Comparison of ENCODE assay signal across 8 cellular contexts in genomic region chr4:2534904-2535385, GRCh38. TPM values are rescaled to one million over a fixed set of nuclear protein-coding genes. Genes with fewer than 3 reads are reported as not detected.
DNase-seq lines count a peak whose midpoint lies in the region; ATAC-seq and TF ChIP-seq lines count a peak whose summit lies in the region.

No MANE protein-coding gene starts in this region.

- intact Hi-C loops in naive thymus-derived CD4-positive, alpha-beta T cell (cut with micrococcal nuclease), result loop anchor here (1.0 to 5.0 kb wide), 6 partner anchors 48 to 1828 kb away; partner anchors contain the start of genes ADD1 (in 1 of the 2), PCGF3 (in 1 of the 2) and SLBP (in 1 of the 2)

- H3K79me2 ChIP-seq in Karpas-422 (ENCODE audit: low read length), result peaks cover 30% of the 10 kb centered on the region

- no peak for TF ChIP-seq CTCF in BJ (IDR thresholded peaks at IDR 0.05; ENCODE audit: insufficient read depth, low read depth, low read length)

- peak overlapping the region; percentile 84 to 95 (median 88) for H3K4me3 Mint-ChIP-seq in naive thymus-derived CD4-positive, alpha-beta T cell

- peaks cover 20% of the 10 kb centered on the region for H3K4me1 ChIP-seq in Karpas-422 (ENCODE audit: low read length)
- peaks cover 11 to 15% of the 10 kb centered on the region in 2 donors for H3K4me1 ChIP-seq in naive thymus-derived CD4-positive, alpha-beta T cell (ENCODE audit: control insufficient read depth in 2 of 2, insufficient read depth in 2 of 2, low read length in 2 of 2)

- no peaks in the 10 kb centered on the region for H3K9me2 ChIP-seq in Karpas-422 (replicated peaks; ENCODE audit: insufficient read depth, low read length)

- H3K36me3 ChIP-seq in BJ (ENCODE audit: control insufficient read depth, insufficient read depth, low read length) (no peaks in the 10 kb centered on the region), Karpas-422 (ENCODE audit: insufficient read depth, low read length) (no peaks in the 10 kb centered on the region)
- H3K36me3 ChIP-seq in naive thymus-derived CD4-positive, alpha-beta T cell (ENCODE audit: control insufficient read depth in 2 of 3, insufficient read depth in 3 of 3, low read length in 3 of 3), result no peaks in the 10 kb centered on the region

- peaks cover 5 to 28% (median 19%) of the 10 kb centered on the region in 7 donors for H3K4me1 Mint-ChIP-seq in naive thymus-derived CD4-positive, alpha-beta T cell

- ATAC-seq in naive thymus-derived CD4-positive, alpha-beta T cell, result no peak
- ATAC-seq in HG02763 (IDR thresholded peaks at IDR 0.05; ENCODE audit: unreplicated experiment) (no peak), esophagus mucosa (no peak)

- CTCF ChIA-PET in BJ (lab: Yijun Ruan, JAX), result no interaction called here
- CTCF ChIA-PET in naive thymus-derived CD4-positive, alpha-beta T cell (lab: Charles Lee), result interaction anchor here (0.6 kb wide), 2 partner anchors 88 to 239 kb away, joined by 3 read pairs; no protein-coding TSS in a partner anchor

- H3K9me3 ChIP-seq in Karpas-422 (ENCODE audit: low read length), result no peaks in the 10 kb centered on the region
- H3K9me3 ChIP-seq in naive thymus-derived CD4-positive, alpha-beta T cell (ENCODE audit: control insufficient read depth in 2 of 3, low read length in 3 of 3), result no peaks in the 10 kb centered on the region

- POLR2A ChIA-PET in BJ (lab: Charles Lee), result no interaction called here
- POLR2A ChIA-PET in naive thymus-derived CD4-positive, alpha-beta T cell (lab: Charles Lee), result interaction anchor here (0.6 to 2.5 kb wide), 4 partner anchors 65 to 1479 kb away, joined by 3 to 21 read pairs (median 4); partner anchors contain the start of gene RNF4

- H3K9me3 Mint-ChIP-seq in naive thymus-derived CD4-positive, alpha-beta T cell, result no peaks in the 10 kb centered on the region

- DNase-seq in BJ (ENCODE audit: low read depth), result no peak
- DNase-seq in Karpas-422, result no peak
- DNase-seq in cerebellum (ENCODE audit: low spot score), result peak; percentile 12
- DNase-seq in naive thymus-derived CD4-positive, alpha-beta T cell, result no peak
- no peak for DNase-seq in GM19240 (ENCODE audit: insufficient read length, low spot score)
- no peak for DNase-seq in NCI-H2081 treated with DMSO at 0.1 percent for 48 hours (lab: John Stamatoyannopoulos, UW)

- peak overlapping the region; percentile 99 for H3K9ac ChIP-seq in Karpas-422 (ENCODE audit: low read length)

- no peaks in the 10 kb centered on the region for H3K27me3 ChIP-seq in BJ (ENCODE audit: control insufficient read depth, insufficient read depth, low read length)
- H3K27me3 ChIP-seq in Karpas-422 (ENCODE audit: low read length), result no peaks in the 10 kb centered on the region
- no peaks in the 10 kb centered on the region for H3K27me3 ChIP-seq in naive thymus-derived CD4-positive, alpha-beta T cell (ENCODE audit: control insufficient read depth in 2 of 2, insufficient read depth in 2 of 2, low read length in 2 of 2)

- no peaks in the 10 kb centered on the region for H3K27me3 Mint-ChIP-seq in naive thymus-derived CD4-positive, alpha-beta T cell

- H4K20me1 ChIP-seq in Karpas-422 (ENCODE audit: insufficient read depth, low read depth, low read length), result peaks cover 17% of the 10 kb centered on the region

- no peaks in the 10 kb centered on the region for H3K36me3 Mint-ChIP-seq in naive thymus-derived CD4-positive, alpha-beta T cell

- H3K27ac Mint-ChIP-seq in naive thymus-derived CD4-positive, alpha-beta T cell, result peak overlapping the region; percentile 79 to 98 (median 91)

- peak overlapping the region; percentile 62 for H3K4me3 ChIP-seq in BJ (ENCODE audit: low read depth, low read length)
- peak overlapping the region; percentile 99 for H3K4me3 ChIP-seq in Karpas-422 (ENCODE audit: low read length)
- peak overlapping the region; percentile 58 for H3K4me3 ChIP-seq in naive thymus-derived CD4-positive, alpha-beta T cell (ENCODE audit: low read length)

- peak overlapping the region; percentile 83 for H3K4me2 ChIP-seq in Karpas-422 (ENCODE audit: low read depth, low read length, poor library complexity, severe bottlenecking)

- H2AFZ ChIP-seq in Karpas-422 (ENCODE audit: low read length), result peak overlapping the region; percentile 94; the same call in 1 of the 2 replicates

- H3K27ac ChIP-seq in Karpas-422 (ENCODE audit: low read length), result peak overlapping the region; percentile 80; the same call in 1 of the 2 replicates
- H3K27ac ChIP-seq in naive thymus-derived CD4-positive, alpha-beta T cell (ENCODE audit: low read depth, low read length), result peak overlapping the region; percentile 91

RNA-seq across cellular contexts. Expression of gene FAM193A, which starts 1.5 kb away (rescaled TPM):
- polyA plus RNA-seq in BJ (2011; rRNA removed), result 5.5 and 5.9 TPM in 2 replicates
- polyA minus RNA-seq in BJ (2011; rRNA and poly(A)+ RNA removed), result 17.7 and 21.9 TPM in 2 replicates
- 28.0 and 38.8 TPM in 2 replicates for total RNA-seq in Karpas-422 (2014; rRNA removed; shearing (Covaris generic); ENCODE audit: low replicate concordance)
- 27.9 TPM for total RNA-seq in cerebellum
- total RNA-seq in naive thymus-derived CD4-positive, alpha-beta T cell, result 10 to 100 TPM; 32.8 to 47.2 (median 44.1) TPM
- polyA plus RNA-seq in naive thymus-derived CD4-positive, alpha-beta T cell, result 1 to 10 TPM; 2.2 to 4.8 TPM
- 12.0 TPM for total RNA-seq in esophagus mucosa
